In the genomic region with DNA sequence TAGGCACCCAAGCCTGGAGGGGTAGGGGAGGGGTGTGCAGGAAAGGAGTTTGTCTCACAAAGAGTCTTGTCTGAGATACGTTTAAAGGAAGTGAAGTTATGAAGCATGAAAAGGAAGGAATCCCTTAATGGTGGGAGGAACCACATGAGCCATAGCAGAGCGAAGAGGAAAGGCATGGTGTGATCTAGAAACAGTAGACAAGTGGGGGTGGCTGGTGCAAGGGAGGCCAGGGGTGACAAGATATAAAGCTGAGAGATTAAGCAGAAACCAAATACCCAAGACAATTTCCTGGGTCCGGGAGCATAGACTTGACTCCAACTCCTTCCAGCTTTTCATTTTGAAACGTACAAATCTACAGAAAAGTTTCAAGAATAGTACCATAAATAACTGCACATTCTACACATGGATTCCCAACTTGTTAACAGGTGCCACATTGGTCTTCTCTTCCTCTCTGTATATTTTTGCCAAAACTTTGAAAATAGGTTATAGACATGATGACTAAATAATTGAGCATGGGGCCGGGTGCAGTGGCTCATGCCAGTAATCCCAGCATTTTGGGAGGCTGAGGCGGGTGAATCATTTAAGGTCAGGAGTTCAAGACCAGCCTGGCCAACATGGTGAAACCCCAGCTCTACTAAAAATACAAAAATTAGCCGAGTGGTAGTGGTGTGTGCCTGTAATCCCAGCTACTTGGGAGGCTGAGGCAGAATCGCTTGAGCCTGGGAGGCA, we compare ENCODE assay signal across 23 cellular contexts.
"Had no signal": no experiment of that assay in that cellular context is flagged by ENCODE, and none has a peak within 500 bp of the region (broad histone marks: within the 10 kb centered on the region; RNA-seq: fewer than 3 reads in every experiment).

No MANE protein-coding gene starts in this region.

- H3K4me2 ChIP-seq: smooth muscle cell had no signal

- H3K27me3 ChIP-seq: dorsolateral prefrontal cortex, left lung, ovary, right lobe of liver, testis had no signal

- H3K27ac ChIP-seq: dorsolateral prefrontal cortex, epithelial cell of prostate, left lung, ovary, right lobe of liver, testis had no signal

- H3K4me3 ChIP-seq: dorsolateral prefrontal cortex, left lung, ovary, right lobe of liver, smooth muscle cell, testis had no signal

- H3K4me1 ChIP-seq: right lobe of liver, testis had no signal

- H3K27ac Mint-ChIP-seq: activated CD8-positive, alpha-beta T cell treated with anti-CD3 and anti-CD28 coated beads for 36 hours; activated naive CD4-positive, alpha-beta T cell treated with anti-CD3 and anti-CD28 coated beads, Interleukin-2, amount 10 ng/mL, durations not matched to agents 7 days and 5 days; activated naive CD8-positive, alpha-beta T cell treated with anti-CD3 and anti-CD28 coated beads, Interleukin-2, amount 50 U/mL, for 24 hours; stimulated activated memory B cell treated with anti-CD40 and anti-IgM and Interleukin-4, amounts not matched to agents 10 μg/mL and 1 μg/mL and 100 μg/mL, for 72 hours; type B pancreatic cell had no signal

- H3K4me3 Mint-ChIP-seq: activated CD8-positive, alpha-beta T cell treated with anti-CD3 and anti-CD28 coated beads for 36 hours; activated naive CD4-positive, alpha-beta T cell treated with anti-CD3 and anti-CD28 coated beads, Interleukin-2, amount 10 ng/mL, durations not matched to agents 7 days and 5 days; activated naive CD8-positive, alpha-beta T cell treated with anti-CD3 and anti-CD28 coated beads, Interleukin-2, amount 50 U/mL, for 24 hours; brain; stimulated activated memory B cell treated with anti-CD40 and anti-IgM and Interleukin-4, amounts not matched to agents 10 μg/mL and 1 μg/mL and 100 μg/mL, for 72 hours; type B pancreatic cell had no signal

- H3K4me1 Mint-ChIP-seq: activated naive CD4-positive, alpha-beta T cell treated with anti-CD3 and anti-CD28 coated beads, Interleukin-2, amount 10 ng/mL, durations not matched to agents 7 days and 5 days; activated naive CD8-positive, alpha-beta T cell treated with anti-CD3 and anti-CD28 coated beads, Interleukin-2, amount 50 U/mL, for 24 hours; stimulated activated memory B cell treated with anti-CD40 and anti-IgM and Interleukin-4, amounts not matched to agents 10 μg/mL and 1 μg/mL and 100 μg/mL, for 72 hours had no signal

- ATAC-seq: activated CD8-positive, alpha-beta T cell treated with anti-CD3 and anti-CD28 coated beads for 36 hours; activated naive CD8-positive, alpha-beta T cell treated with anti-CD3 and anti-CD28 coated beads, Interleukin-2, amount 50 U/mL, for 24 hours; left lung; right lobe of liver; stimulated activated memory B cell treated with anti-CD40 and anti-IgM and Interleukin-4, amounts not matched to agents 10 μg/mL and 1 μg/mL and 100 μg/mL, for 72 hours had no signal

- DNase-seq: activated CD4-positive, alpha-beta T cell treated with anti-CD3 and anti-CD28 coated beads for 48 hours; activated CD4-positive, CD25-positive, alpha-beta regulatory T cell; activated CD8-positive, alpha-beta T cell treated with anti-CD3 and anti-CD28 coated beads for 36 hours; activated naive CD4-positive, alpha-beta T cell treated with anti-CD3 and anti-CD28 coated beads, Interleukin-2, amount 10 ng/mL, durations not matched to agents 7 days and 5 days; activated naive CD8-positive, alpha-beta T cell treated with anti-CD3 and anti-CD28 coated beads, Interleukin-2, amount 50 U/mL, for 24 hours; activated T-cell treated with anti-CD3 and anti-CD28 coated beads, Interleukin-2, amount 50 U/mL, for 1 hour; anterior cingulate cortex; central memory CD4-positive, alpha-beta T cell; dorsolateral prefrontal cortex; foreskin melanocyte; hypothalamus; left lung; midbrain; ovary; right lobe of liver; stimulated activated CD4-positive, alpha-beta T cell treated with anti-CD3 and anti-CD28 coated beads, Interleukin-4, amount 100 ng/mL, for 4 hours; T1000; testis had no signal

- H3K27me3 Mint-ChIP-seq: activated CD8-positive, alpha-beta T cell treated with anti-CD3 and anti-CD28 coated beads for 36 hours; activated naive CD4-positive, alpha-beta T cell treated with anti-CD3 and anti-CD28 coated beads, Interleukin-2, amount 10 ng/mL, durations not matched to agents 7 days and 5 days; activated naive CD8-positive, alpha-beta T cell treated with anti-CD3 and anti-CD28 coated beads, Interleukin-2, amount 50 U/mL, for 24 hours; stimulated activated memory B cell treated with anti-CD40 and anti-IgM and Interleukin-4, amounts not matched to agents 10 μg/mL and 1 μg/mL and 100 μg/mL, for 72 hours; type B pancreatic cell had no signal

- H3K36me3 ChIP-seq: left lung, ovary, right lobe of liver had no signal

- H3K9me3 ChIP-seq: left lung, ovary, right lobe of liver, testis had no signal

- H3K9me3 Mint-ChIP-seq: activated naive CD8-positive, alpha-beta T cell treated with anti-CD3 and anti-CD28 coated beads, Interleukin-2, amount 50 U/mL, for 24 hours had no signal

- H3K36me3 Mint-ChIP-seq: activated naive CD4-positive, alpha-beta T cell treated with anti-CD3 and anti-CD28 coated beads, Interleukin-2, amount 10 ng/mL, durations not matched to agents 7 days and 5 days; brain; stimulated activated memory B cell treated with anti-CD40 and anti-IgM and Interleukin-4, amounts not matched to agents 10 μg/mL and 1 μg/mL and 100 μg/mL, for 72 hours had no signal
